Comparison of ENCODE assay signal across 25 cellular contexts in genomic region chr10:44929356-44930113, GRCh38. TPM values are rescaled to one million over a fixed set of nuclear protein-coding genes. Genes with fewer than 3 reads are reported as not detected.
DNase-seq lines count a peak whose midpoint lies in the region; ATAC-seq and TF ChIP-seq lines count a peak whose summit lies in the region.
"Had no signal": no experiment of that assay in that cellular context is flagged by ENCODE, and none has a peak within 500 bp of the region (broad histone marks: within the 10 kb centered on the region; RNA-seq: fewer than 3 reads in every experiment).

No MANE protein-coding gene starts in this region.

- CTCF ChIA-PET in CD4-positive, alpha-beta T cell (lab: Charles Lee), result no interaction called here

- H2BK120ac ChIP-seq in mesenchymal stem cell (ENCODE audit: low read depth, low read length), result no peak overlapping the region

- no peak overlapping the region for H3K4me2 ChIP-seq in mesenchymal stem cell (ENCODE audit: low read length, poor library complexity, severe bottlenecking)
- H3K4me2 ChIP-seq: GM23338, SK-N-SH had no signal

- no peak for TF ChIP-seq CTCF in endodermal cell (conservative IDR thresholded peaks at IDR 0.05)
- TF ChIP-seq CTCF in spleen (IDR thresholded peaks at IDR 0.05 in 8 of 11, conservative IDR thresholded peaks at IDR 0.05 in 3 of 11), result no peak
- no peak for TF ChIP-seq CTCF in CD4-positive, alpha-beta T cell (IDR thresholded peaks at IDR 0.05)

- H3K36me3 ChIP-seq in endodermal cell (ENCODE audit: control insufficient read depth, insufficient read depth, low read length) (no peaks in the 10 kb centered on the region), mesenchymal stem cell (ENCODE audit: control insufficient read depth in 1 of 2, insufficient read depth in 2 of 2, low read depth in 1 of 2, low read length in 2 of 2) (no peaks in the 10 kb centered on the region), spleen (no peaks in the 10 kb centered on the region)

- H3K4me3 ChIP-seq in endodermal cell (ENCODE audit: low read length) (no peak overlapping the region), mesenchymal stem cell (ENCODE audit: insufficient read depth in 1 of 2, low read depth in 1 of 2, low read length in 2 of 2) (peak overlapping the region in 1 of 2 experiments; percentile 2), spleen (no peak overlapping the region)
- H3K4me3 ChIP-seq: GM23338 had no signal

- 83 to 93% methylated on average over 5 to 8 of the region's 8 CpGs for WGBS in endodermal cell (ENCODE audit: insufficient coverage in 1 of 2, insufficient read length in 1 of 2), 2 experiments
- 87% methylated on average over 7 of the region's 8 CpGs for WGBS in mesenchymal stem cell
- WGBS in spleen, 5 donors, result 77 to 88% (median 79%) methylated on average over 7 to 8 of the region's 8 CpGs

- H3K14ac ChIP-seq in mesenchymal stem cell (ENCODE audit: low read length in 2 of 2), result no peak overlapping the region

- H3K9ac ChIP-seq in endodermal cell (ENCODE audit: extremely low read depth, low read length, poor library complexity, severe bottlenecking) (no peak overlapping the region), mesenchymal stem cell (ENCODE audit: low read length) (no peak overlapping the region)
- H3K9ac ChIP-seq: SK-N-SH had no signal

- POLR2A ChIA-PET in CD4-positive, alpha-beta T cell (lab: Charles Lee), result no interaction called here

- H3K27ac ChIP-seq in endodermal cell (ENCODE audit: low read depth, low read length) (no peak overlapping the region), mesenchymal stem cell (ENCODE audit: low read length, poor library complexity, severe bottlenecking) (no peak overlapping the region), spleen (no peak overlapping the region)
- no peak overlapping the region for H3K27ac ChIP-seq in CD4-positive, alpha-beta T cell (ENCODE audit: low read depth, low read length)
- H3K27ac ChIP-seq: 22Rv1 had no signal

- H3K23ac ChIP-seq in mesenchymal stem cell (ENCODE audit: low read length in 2 of 2), result no peak overlapping the region

- H3K9me3 ChIP-seq in endodermal cell (ENCODE audit: control insufficient read depth, low read length) (no peaks in the 10 kb centered on the region), mesenchymal stem cell (ENCODE audit: control insufficient read depth, low read length) (no peaks in the 10 kb centered on the region), spleen (no peaks in the 10 kb centered on the region)
- no peaks in the 10 kb centered on the region for H3K9me3 ChIP-seq in CD4-positive, alpha-beta T cell (ENCODE audit: control insufficient read depth, low read length)
- H3K9me3 ChIP-seq: SK-N-SH had no signal

- no peak for TF ChIP-seq POLR2A in spleen (IDR thresholded peaks at IDR 0.05)

- no peak overlapping the region for H2AK5ac ChIP-seq in mesenchymal stem cell (ENCODE audit: low read length, severe bottlenecking)

- intact Hi-C loops in spleen (cut with DNase I; ENCODE audit: low total_unique reads), result loop anchor here (5.0 kb wide), 1 partner anchor 48 kb away; the partner anchor contains the start of gene DEPP1
- intact Hi-C loops in CD4-positive, alpha-beta T cell (cut with DNase I, micrococcal nuclease), result no loop called here

- H3K9me3 Mint-ChIP-seq in endodermal cell, result no peaks in the 10 kb centered on the region
- no peaks in the 10 kb centered on the region for H3K9me3 Mint-ChIP-seq in activated T-cell treated with anti-CD3 and anti-CD28 coated beads, Interleukin-2, amount 50 U/mL, for 24 hours
- H3K9me3 Mint-ChIP-seq in CD4-positive, alpha-beta T cell, result no peaks in the 10 kb centered on the region
- H3K9me3 Mint-ChIP-seq: IgD-negative memory B cell had no signal

- no peak overlapping the region for H3K4ac ChIP-seq in mesenchymal stem cell (ENCODE audit: low read depth in 1 of 2, low read length in 2 of 2)

- no peak overlapping the region for H4K91ac ChIP-seq in mesenchymal stem cell (ENCODE audit: low read length)

- H3K4me1 ChIP-seq in endodermal cell (ENCODE audit: control insufficient read depth, insufficient read depth, low read length), result no peaks in the 10 kb centered on the region
- peaks cover 20% of the 10 kb centered on the region for H3K4me1 ChIP-seq in mesenchymal stem cell (ENCODE audit: control insufficient read depth, insufficient read depth, low read depth, low read length)
- H3K4me1 ChIP-seq in spleen, result peaks cover 0 to 23% (median 11%) of the 10 kb centered on the region in 6 donors

- peak overlapping the region; percentile 1 for H2BK15ac ChIP-seq in mesenchymal stem cell (ENCODE audit: low read depth, poor library complexity, severe bottlenecking)

- peak overlapping the region in 1 of 2 experiments; percentile 18 for H3K18ac ChIP-seq in mesenchymal stem cell (ENCODE audit: low read depth in 1 of 2, low read length in 2 of 2)

- peak overlapping the region in 1 of 2 experiments; percentile 6 for H2BK12ac ChIP-seq in mesenchymal stem cell (ENCODE audit: low read length in 2 of 2)

- peaks cover 16% of the 10 kb centered on the region for H3K27me3 Mint-ChIP-seq in endodermal cell (ENCODE audit: insufficient read depth)
- H3K27me3 Mint-ChIP-seq in activated T-cell treated with anti-CD3 and anti-CD28 coated beads, Interleukin-2, amount 50 U/mL, for 24 hours, result peaks cover 2% of the 10 kb centered on the region
- no peaks in the 10 kb centered on the region for H3K27me3 Mint-ChIP-seq in CD4-positive, alpha-beta T cell
- H3K27me3 Mint-ChIP-seq: IgD-negative memory B cell had no signal

- H3K36me3 Mint-ChIP-seq in endodermal cell (ENCODE audit: low read depth), result no peaks in the 10 kb centered on the region
- no peaks in the 10 kb centered on the region for H3K36me3 Mint-ChIP-seq in activated T-cell treated with anti-CD3 and anti-CD28 coated beads, Interleukin-2, amount 50 U/mL, for 24 hours (ENCODE audit: low read depth)
- no peaks in the 10 kb centered on the region for H3K36me3 Mint-ChIP-seq in CD4-positive, alpha-beta T cell (ENCODE audit: low read depth)
- H3K36me3 Mint-ChIP-seq: IgD-negative memory B cell had no signal

- H2BK5ac ChIP-seq in mesenchymal stem cell (ENCODE audit: low read depth, low read length, poor library complexity, severe bottlenecking), result no peak overlapping the region

- no peaks in the 10 kb centered on the region for H3K4me1 Mint-ChIP-seq in endodermal cell
- no peaks in the 10 kb centered on the region for H3K4me1 Mint-ChIP-seq in activated T-cell treated with anti-CD3 and anti-CD28 coated beads, Interleukin-2, amount 50 U/mL, for 24 hours (ENCODE audit: low read depth)
- H3K4me1 Mint-ChIP-seq in CD4-positive, alpha-beta T cell (ENCODE audit: low read depth), result no peaks in the 10 kb centered on the region
- H3K4me1 Mint-ChIP-seq: IgD-negative memory B cell had no signal

- no peak overlapping the region for H3K4me3 Mint-ChIP-seq in endodermal cell
- H3K4me3 Mint-ChIP-seq in activated T-cell treated with anti-CD3 and anti-CD28 coated beads, Interleukin-2, amount 50 U/mL, for 24 hours, result no peak overlapping the region
- H3K4me3 Mint-ChIP-seq in CD4-positive, alpha-beta T cell, result no peak overlapping the region
- H3K4me3 Mint-ChIP-seq: GM23338 had no signal

- H3K79me1 ChIP-seq in mesenchymal stem cell (replicated peaks; ENCODE audit: low read length, poor library complexity, severe bottlenecking), result no peaks in the 10 kb centered on the region

- H2AFZ ChIP-seq in mesenchymal stem cell (ENCODE audit: low read depth, low read length), result no peak overlapping the region
- H2AFZ ChIP-seq: GM23338 had no signal

- DNase-seq in activated CD8-positive, alpha-beta memory T cell treated with anti-CD3 and anti-CD28 coated beads for 24 hours, result peak; percentile 30
- no peak for DNase-seq in activated CD8-positive, alpha-beta memory T cell treated with anti-CD3 and anti-CD28 coated beads, Interleukin-2, amount 50 U/mL, for 48 hours
- DNase-seq in endodermal cell, result peak; percentile 18
- no peak for DNase-seq in mesenchymal stem cell
- DNase-seq in spleen, result peak; percentile 47
- no peak for DNase-seq in NCI-H2029 treated with DMSO at 0.1 percent for 48 hours (lab: John Stamatoyannopoulos, UW)
- DNase-seq in activated T-cell treated with anti-CD3 and anti-CD28 coated beads, Interleukin-2, amount 50 U/mL, for 24 hours, result no peak
- no peak for DNase-seq in CD4-positive, alpha-beta T cell
- DNase-seq: DMS53; HCEC 1CT; NCI-H1092 treated with DMSO at 0.1 percent for 48 hours; NCI-H1436; NCI-H187 treated with DMSO at 0.1 percent for 48 hours; NCI-H446; NCI-H524 treated with DMSO at 0.1 percent for 48 hours; NCI-H774; NK-92 treated with Interleukin-12 subunit alpha and Interleukin-12 subunit beta, amount 100 ng/mL, for 24 hours; PC-3; SK-N-SH had no signal

- no peak for ATAC-seq in CD4-positive, alpha-beta T cell (ENCODE audit: poor library complexity)
- ATAC-seq: GM23338, PC-3 had no signal

- H3K27me3 ChIP-seq in endodermal cell (ENCODE audit: control insufficient read depth, insufficient read depth, low read length, poor library complexity, severe bottlenecking) (peaks cover 4% of the 10 kb centered on the region), mesenchymal stem cell (ENCODE audit: control insufficient read depth in 1 of 2, insufficient read depth in 1 of 2, low read length in 2 of 2) (peaks cover 15 to 21% of the 10 kb centered on the region in 2 experiments), spleen (replicated peaks in 1 of 7) (no peaks in the 10 kb centered on the region)
- H3K27me3 ChIP-seq in CD4-positive, alpha-beta T cell (ENCODE audit: control insufficient read depth, insufficient read depth, low read length), result no peaks in the 10 kb centered on the region

- no peak overlapping the region for H4K8ac ChIP-seq in mesenchymal stem cell (ENCODE audit: low read length)

- H3K27ac Mint-ChIP-seq in endodermal cell, result no peak overlapping the region
- no peak overlapping the region for H3K27ac Mint-ChIP-seq in activated T-cell treated with anti-CD3 and anti-CD28 coated beads, Interleukin-2, amount 50 U/mL, for 24 hours
- H3K27ac Mint-ChIP-seq in CD4-positive, alpha-beta T cell, result no peak overlapping the region
- H3K27ac Mint-ChIP-seq: GM23338, IgD-negative memory B cell had no signal

RNA-seq across cellular contexts. Expression of gene TMEM72, which starts 18.4 kb away (rescaled TPM):
- total RNA-seq in endodermal cell (not detected), spleen (not detected)
- 0.21 TPM for polyA plus RNA-seq in endodermal cell (2013, experiment 1 of 2)
- 0.12 TPM for polyA plus RNA-seq in endodermal cell (2013, experiment 2 of 2)
- polyA plus RNA-seq in mesenchymal stem cell (2013, experiment 1 of 2), result 0.23 TPM
- 0.11 TPM for polyA plus RNA-seq in mesenchymal stem cell (2013, experiment 2 of 2)
- under 1 TPM in 1 of 3 donors, not detected in 2; 0.04 TPM for polyA plus RNA-seq in spleen
- not detected for total RNA-seq in CD4-positive, alpha-beta T cell
- total RNA-seq: Daoy, G401, GM23338, PC-3 had no signal
- polyA plus RNA-seq: BJ, GM23338, IgD-negative memory B cell, SK-N-SH had no signal

RNA-seq across cellular contexts. Expression of gene RASSF4, which starts 30.1 kb away (rescaled TPM):
- total RNA-seq in endodermal cell (10 to 100 TPM in 1 of 2 donors, 1 to 10 TPM in 1; 5.2 to 14.1 TPM), spleen (10 to 100 TPM; 70.8 to 96.2 (median 73.7) TPM)
- polyA plus RNA-seq in endodermal cell (2013, experiment 1 of 2), result 17.2 TPM
- 20.0 TPM for polyA plus RNA-seq in endodermal cell (2013, experiment 2 of 2)
- polyA plus RNA-seq in mesenchymal stem cell (2013, experiment 1 of 2), result 30.8 TPM
- polyA plus RNA-seq in mesenchymal stem cell (2013, experiment 2 of 2), result 30.3 TPM
- polyA plus RNA-seq in spleen, result 10 to 100 TPM; 36.7 to 61.0 (median 38.2) TPM
- total RNA-seq in CD4-positive, alpha-beta T cell, result 1 to 10 TPM in 1 of 2 experiments, under 1 TPM in 1; 0.88 to 1.4 TPM

RNA-seq across cellular contexts. Expression of gene DEPP1, which starts 49.1 kb away (rescaled TPM):
- total RNA-seq in endodermal cell (1 to 10 TPM; 1.3 to 2.6 TPM), spleen (10 to 100 TPM in 6 of 7 donors, 1 to 10 TPM in 1; 9.5 to 90.1 (median 21.1) TPM)
- 0.89 TPM for polyA plus RNA-seq in endodermal cell (2013, experiment 1 of 2)
- 1.2 TPM for polyA plus RNA-seq in endodermal cell (2013, experiment 2 of 2)
- 10.5 TPM for polyA plus RNA-seq in mesenchymal stem cell (2013, experiment 1 of 2)
- polyA plus RNA-seq in mesenchymal stem cell (2013, experiment 2 of 2), result 10.5 TPM
- polyA plus RNA-seq in spleen, result 10 to 100 TPM; 13.3 to 36.5 (median 15.7) TPM
- total RNA-seq in CD4-positive, alpha-beta T cell, result not detected
- polyA plus RNA-seq: IgD-negative memory B cell had no signal

Comparison
In these comparisons a context has a peak if more than half of its experiments do, and no peak if none do; other contexts are left out.
1. DNase-seq: peak in activated CD8-positive, alpha-beta memory T cell treated with anti-CD3 and anti-CD28 coated beads for 24 hours (single experiment), endodermal cell (single experiment) and spleen (single experiment); none in activated CD8-positive, alpha-beta memory T cell treated with anti-CD3 and anti-CD28 coated beads, Interleukin-2, amount 50 U/mL, for 48 hours (single experiment), mesenchymal stem cell (single experiment), NCI-H2029 treated with DMSO at 0.1 percent for 48 hours (single experiment), activated T-cell treated with anti-CD3 and anti-CD28 coated beads, Interleukin-2, amount 50 U/mL, for 24 hours (single experiment) and CD4-positive, alpha-beta T cell (0 of 10).
2. RNA of gene RASSF4, which starts 30.1 kb away (total RNA-seq): 70.8 to 96.2 TPM in spleen; 5.2 to 14.1 TPM in endodermal cell and 0.88 to 1.4 TPM in CD4-positive, alpha-beta T cell; every median in the first group is over 4 times any median in the second.